ENCODE assay signal across 1 cellular context in genomic region chr11:73243093-73243485, GRCh38.
TF ChIP-seq lines count a peak whose summit lies in the region.

No MANE protein-coding gene starts in this region.

TF ChIP-seq in H1, 55 proteins besides CTCF, POLR2A, EP300 and RAD21:
- TF ChIP-seq RNF2 (IDR thresholded peaks at IDR 0.05; ENCODE audit: borderline replicate concordance, low read depth, low read length, missing control alignments, poor library complexity, severe bottlenecking) (no peak), HDAC6 (IDR thresholded peaks at IDR 0.05; ENCODE audit: low read depth, low read length) (no peak), E2F6 (IDR thresholded peaks at IDR 0.05) (no peak), CTBP2 (IDR thresholded peaks at IDR 0.05; ENCODE audit: borderline replicate concordance, insufficient read depth, insufficient read length, low read length) (no peak), SAP30 (IDR thresholded peaks at IDR 0.05; ENCODE audit: insufficient read depth, insufficient replicate concordance, low read length) (no peak), KDM4A (IDR thresholded peaks at IDR 0.05; ENCODE audit: low read depth, low read length, severe bottlenecking) (no peak), TAF7 (optimal IDR thresholded peaks at IDR 0.05; ENCODE audit: borderline replicate concordance, low read depth, low read length) (no peak), EZH2 (IDR thresholded peaks at IDR 0.05; ENCODE audit: low read depth, low read length, severe bottlenecking) (no peak)
TF ChIP-seq in H1: peak in this region for 0.
